Comparison of ENCODE assay signal across 8 cellular contexts in genomic region chr10:27291253-27291895, GRCh38. TPM values are rescaled to one million over a fixed set of nuclear protein-coding genes. Genes with fewer than 3 reads are reported as not detected.
DNase-seq lines count a peak whose midpoint lies in the region; ATAC-seq and TF ChIP-seq lines count a peak whose summit lies in the region.
"Not testable (repeated sequence)": the region's sequence is repeated elsewhere in the genome, so short reads cannot be mapped to it uniquely, and the experiment has no call there.

No MANE protein-coding gene starts in this region.

- not testable (repeated sequence) for H3K9me3 ChIP-seq in KOPT-K1 (ENCODE audit: insufficient read depth, low read length, poor library complexity, severe bottlenecking)

- not testable (repeated sequence) for TF ChIP-seq CTCF in CD14-positive monocyte (IDR thresholded peaks at IDR 0.05); activated B cell treated with CpG ODN at 0.5 μM for 24 hours (IDR thresholded peaks at IDR 0.05); natural killer cell (IDR thresholded peaks at IDR 0.05)

- not testable (repeated sequence) for H3K27me3 Mint-ChIP-seq in CD14-positive monocyte (ENCODE audit: low read depth in 3 of 3); activated B cell treated with CpG ODN at 0.5 μM for 24 hours; activated naive CD8-positive, alpha-beta T cell treated with anti-CD3 and anti-CD28 coated beads, Interleukin-2, amount 50 U/mL, for 24 hours; natural killer cell (ENCODE audit: low read depth in 2 of 2)

- ATAC-seq in GM18907 (IDR thresholded peaks at IDR 0.05; ENCODE audit: unreplicated experiment) = peak; percentile 65
- peak; percentile 90 for ATAC-seq in GM21529 (IDR thresholded peaks at IDR 0.05; ENCODE audit: unreplicated experiment)
- ATAC-seq in HG03039 (IDR thresholded peaks at IDR 0.05; ENCODE audit: unreplicated experiment) = peak; percentile 72
- ATAC-seq in activated B cell treated with CpG ODN at 0.5 μM for 24 hours (ENCODE audit: low read depth) = peak; percentile 61
- ATAC-seq in activated naive CD8-positive, alpha-beta T cell treated with anti-CD3 and anti-CD28 coated beads, Interleukin-2, amount 50 U/mL, for 24 hours = peak; percentile 65
- ATAC-seq in natural killer cell = peak in 1 of 3 donors; percentile 54

- H3K9me3 Mint-ChIP-seq in CD14-positive monocyte; activated B cell treated with CpG ODN at 0.5 μM for 24 hours; activated naive CD8-positive, alpha-beta T cell treated with anti-CD3 and anti-CD28 coated beads, Interleukin-2, amount 50 U/mL, for 24 hours; natural killer cell: not testable (repeated sequence)

- not testable (repeated sequence) for H3K36me3 Mint-ChIP-seq in CD14-positive monocyte; activated B cell treated with CpG ODN at 0.5 μM for 24 hours (ENCODE audit: low read depth); activated naive CD8-positive, alpha-beta T cell treated with anti-CD3 and anti-CD28 coated beads, Interleukin-2, amount 50 U/mL, for 24 hours (ENCODE audit: low read depth); natural killer cell

- CTCF ChIA-PET in activated B cell treated with CpG ODN at 0.5 μM for 24 hours (lab: Charles Lee) = not testable (repeated sequence)

- H3K27ac ChIP-seq in KOPT-K1 (ENCODE audit: low read depth, low read length, poor library complexity, severe bottlenecking) = peak overlapping the region; percentile 92

- not testable (repeated sequence) for DNase-seq in CD14-positive monocyte (ENCODE audit: low spot score); activated B cell treated with CpG ODN at 0.5 μM for 24 hours; activated naive CD8-positive, alpha-beta T cell treated with anti-CD3 and anti-CD28 coated beads, Interleukin-2, amount 50 U/mL, for 24 hours; natural killer cell

- H3K4me1 Mint-ChIP-seq in CD14-positive monocyte (peaks cover 10% of the 10 kb centered on the region), activated B cell treated with CpG ODN at 0.5 μM for 24 hours (peaks cover 13% of the 10 kb centered on the region), natural killer cell (peaks cover 9 to 11% of the 10 kb centered on the region in 2 donors)
- H3K4me1 Mint-ChIP-seq in activated naive CD8-positive, alpha-beta T cell treated with anti-CD3 and anti-CD28 coated beads, Interleukin-2, amount 50 U/mL, for 24 hours = peaks cover 10% of the 10 kb centered on the region

- POLR2A ChIA-PET in activated B cell treated with CpG ODN at 0.5 μM for 24 hours (lab: Charles Lee) = not testable (repeated sequence)

- H3K4me3 Mint-ChIP-seq in CD14-positive monocyte (peak overlapping the region; percentile 24 to 53), activated B cell treated with CpG ODN at 0.5 μM for 24 hours (peak overlapping the region; percentile 68), natural killer cell (peak overlapping the region; percentile 71)
- H3K4me3 Mint-ChIP-seq in activated naive CD8-positive, alpha-beta T cell treated with anti-CD3 and anti-CD28 coated beads, Interleukin-2, amount 50 U/mL, for 24 hours = peak overlapping the region; percentile 64

- intact Hi-C loops in CD14-positive monocyte (cut with micrococcal nuclease); activated B cell treated with CpG ODN at 0.5 μM for 24 hours (cut with micrococcal nuclease); natural killer cell (cut with micrococcal nuclease): not testable (repeated sequence)

- H3K27ac Mint-ChIP-seq in CD14-positive monocyte (peak overlapping the region in 1 of 7 donors; percentile 54), activated B cell treated with CpG ODN at 0.5 μM for 24 hours (peak overlapping the region; percentile 66), natural killer cell (peak overlapping the region; percentile 51 to 67)
- peak overlapping the region; percentile 72 for H3K27ac Mint-ChIP-seq in activated naive CD8-positive, alpha-beta T cell treated with anti-CD3 and anti-CD28 coated beads, Interleukin-2, amount 50 U/mL, for 24 hours

- not testable (repeated sequence) for H3K36me3 ChIP-seq in KOPT-K1 (ENCODE audit: insufficient read depth, low read length)

RNA-seq across cellular contexts. Expression of gene ACBD5, which starts 50.8 kb away (rescaled TPM):
- 10 to 100 TPM; 13.6 to 15.5 TPM for polyA plus RNA-seq in CD14-positive monocyte
- 17.9 and 19.8 TPM in 2 replicates for total RNA-seq in activated B cell treated with CpG ODN at 0.5 μM for 24 hours
- total RNA-seq in natural killer cell = 10 to 100 TPM; 38.2 to 58.8 (median 47.4) TPM
